Comparison of ENCODE assay signal across 8 cellular contexts in genomic region chr6:14062345-14063029, GRCh38.
"Had no signal": no experiment of that assay in that cellular context is flagged by ENCODE, and none has a peak within 500 bp of the region (broad histone marks: within the 10 kb centered on the region; RNA-seq: fewer than 3 reads in every experiment).

No MANE protein-coding gene starts in this region.

- H3K4me3 ChIP-seq: GM12878 had no signal

- DNase-seq: GDM1, GF-D8 had no signal

- ATAC-seq: GM12878 had no signal

- FAIRE-seq: G401.6, GM12878, GM12891, GM12892, GM18507, GM19239 had no signal
